13 cellular contexts compared by ENCODE assay signal in the genomic region with DNA sequence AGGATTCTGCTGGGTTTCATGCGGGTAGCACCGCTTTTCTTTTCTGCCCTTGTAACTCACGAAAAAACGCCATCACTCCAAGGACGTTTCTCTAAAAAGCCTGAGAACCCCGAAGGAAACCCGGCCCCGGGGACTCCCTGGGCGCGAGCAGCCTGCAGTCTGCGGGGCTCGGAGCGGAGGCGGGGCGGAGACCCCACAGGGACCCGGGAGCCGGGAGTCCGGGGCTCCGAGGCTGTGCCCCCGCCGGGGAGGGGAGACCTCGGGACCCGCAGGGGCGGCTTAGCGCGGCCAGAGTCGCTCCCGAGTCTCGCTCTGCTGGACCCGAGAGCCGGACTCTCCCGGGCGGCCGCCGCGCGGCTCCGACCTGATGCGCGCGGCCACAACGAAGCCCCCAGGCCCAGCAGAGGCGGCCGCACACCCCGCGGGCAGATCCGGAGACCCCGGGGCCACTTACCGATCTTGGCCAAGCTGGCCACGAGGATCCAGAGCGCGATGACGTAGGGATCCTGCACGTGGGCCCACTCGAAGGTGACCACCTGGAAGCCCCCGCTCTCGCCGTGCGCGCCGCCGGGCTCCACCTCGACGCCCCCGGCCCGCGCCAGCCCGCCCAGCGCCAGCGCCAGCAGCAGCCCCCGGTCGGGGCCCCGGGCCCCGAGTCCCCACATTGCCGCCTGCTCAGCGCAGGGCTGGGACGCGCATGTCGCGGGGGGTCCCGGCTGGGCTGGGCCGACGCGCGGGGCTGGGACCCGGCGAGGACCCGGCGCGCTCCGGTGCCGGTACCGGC. TPM values are rescaled to one million over a fixed set of nuclear protein-coding genes. Genes with fewer than 3 reads are reported as not detected.
DNase-seq lines count a peak whose midpoint lies in the region; ATAC-seq and TF ChIP-seq lines count a peak whose summit lies in the region.
"Had no signal": no experiment of that assay in that cellular context is flagged by ENCODE, and none has a peak within 500 bp of the region (broad histone marks: within the 10 kb centered on the region; RNA-seq: fewer than 3 reads in every experiment).

No MANE protein-coding gene starts in this region.

- intact Hi-C loops in psoas muscle (cut with DNase I) (no loop called here), lower leg skin (cut with DNase I; ENCODE audit: low total_unique reads) (no loop called here)

- TF ChIP-seq POLR2A in lower leg skin (IDR thresholded peaks at IDR 0.05), result no peak

- H3K9me3 ChIP-seq in psoas muscle, result no peaks in the 10 kb centered on the region

- no peak overlapping the region for H3K4me3 ChIP-seq in foreskin fibroblast (ENCODE audit: low read depth in 1 of 2, low read length in 2 of 2)
- H3K4me3 ChIP-seq in psoas muscle, result peak overlapping the region; percentile 25
- H3K4me3 ChIP-seq in lower leg skin (ENCODE audit: low read depth, poor library complexity, severe bottlenecking), result no peak overlapping the region

- no peak overlapping the region for H3K27ac ChIP-seq in psoas muscle
- H3K27ac ChIP-seq: epithelial cell of prostate had no signal

- TF ChIP-seq CTCF in foreskin fibroblast (IDR thresholded peaks at IDR 0.05; ENCODE audit: low read depth, low read length) (no peak), psoas muscle (IDR thresholded peaks at IDR 0.05) (no peak), lower leg skin (IDR thresholded peaks at IDR 0.05) (no peak)

- DNase-seq in ELF-1 (ENCODE audit: low read depth, low spot score), result peak; percentile 24
- peak; percentile 13 for DNase-seq in NCI-H2171 (lab: John Stamatoyannopoulos, UW)
- peak; percentile 14 to 50 for DNase-seq in foreskin fibroblast
- DNase-seq in psoas muscle, result no peak
- DNase-seq in lower leg skin (ENCODE audit: low spot score in 2 of 2), result no peak
- DNase-seq: naive thymus-derived CD4-positive, alpha-beta T cell; SHP77 treated with DMSO at 0.1 percent for 48 hours; stimulated activated CD4-positive, alpha-beta T cell treated with anti-CD3 and anti-CD28 coated beads, Interleukin-1b, Interleukin-23, amount 100 ng/mL, for 48 hours; stimulated activated naive CD4-positive, alpha-beta T cell treated with Interleukin-2 at 50 U/mL for 16 hours had no signal

- no peaks in the 10 kb centered on the region for H3K36me3 ChIP-seq in psoas muscle (ENCODE audit: insufficient read depth in 1 of 2, low read depth in 1 of 2)

- 1 to 2% (median 1%) methylated on average over 53 to 93 of the region's 93 CpGs for WGBS in psoas muscle, 3 donors
- 1% methylated on average over 20 to 25 of the region's 93 CpGs for WGBS in lower leg skin, 2 donors

- peaks cover 0 to 98% (median 33%) of the 10 kb centered on the region in 3 donors for H3K27me3 ChIP-seq in psoas muscle (ENCODE audit: insufficient read depth in 3 of 3, low read length in 2 of 3)

- no peaks in the 10 kb centered on the region for H3K4me1 ChIP-seq in psoas muscle

- ATAC-seq in psoas muscle, result no peak
- no peak for ATAC-seq in HG02588 (IDR thresholded peaks at IDR 0.05; ENCODE audit: unreplicated experiment)
- ATAC-seq in HG02798 (IDR thresholded peaks at IDR 0.05; ENCODE audit: poor library complexity, unreplicated experiment), result no peak
- no peak for ATAC-seq in GM18511 (IDR thresholded peaks at IDR 0.05; ENCODE audit: unreplicated experiment)
- ATAC-seq: naive thymus-derived CD4-positive, alpha-beta T cell had no signal

RNA-seq across cellular contexts. Expression of gene SLC9A3, which starts 0.4 kb away (rescaled TPM):
- total RNA-seq in psoas muscle (1 to 10 TPM in 2 of 4 donors, under 1 TPM in 2; 0.81 to 1.7 (median 1.0) TPM), lower leg skin (1 to 10 TPM; 4.8 to 7.1 (median 5.8) TPM)
- polyA plus RNA-seq in psoas muscle, result 1 to 10 TPM; 1.2 to 1.7 (median 1.6) TPM

Comparison
In these comparisons a context has a peak if more than half of its experiments do, and no peak if none do; other contexts are left out.
1. DNase-seq: peak in ELF-1 (single experiment), NCI-H2171 (single experiment) and foreskin fibroblast (2 of 2); none in psoas muscle (0 of 2) and lower leg skin (0 of 2).